ENCODE assay signal across 8 cellular contexts in genomic region chr3:170811928-170812591, GRCh38. TPM values are rescaled to one million over a fixed set of nuclear protein-coding genes. Genes with fewer than 3 reads are reported as not detected.
DNase-seq lines count a peak whose midpoint lies in the region; ATAC-seq and TF ChIP-seq lines count a peak whose summit lies in the region.

No MANE protein-coding gene starts in this region.

- H3K9me3 ChIP-seq in colonic mucosa (no peaks in the 10 kb centered on the region), right lobe of liver (no peaks in the 10 kb centered on the region)

- WGBS in right lobe of liver (ENCODE audit: insufficient coverage, low coverage, low lambda C conversion rate, missing lambda C conversion rate) = 38% methylated on average over 6 of the region's 8 CpGs

- DNase-seq in ACHN = peak; percentile 76
- DNase-seq in NCI-H524 (lab: John Stamatoyannopoulos, UW) = peak; percentile 63 to 90
- peak; percentile 42 to 60 for DNase-seq in activated CD4-positive, alpha-beta T cell treated with anti-CD3 and anti-CD28 coated beads for 4 hours
- peak; percentile 82 for DNase-seq in colonic mucosa
- DNase-seq in right lobe of liver = peak in 2 of 3 donors; percentile 29 to 64
- peak; percentile 13 to 45 (median 22) for DNase-seq in stimulated activated CD4-positive, alpha-beta T cell treated with anti-CD3 and anti-CD28 coated beads, TNF-alpha, amount 100 ng/mL, for 4 hours (ENCODE audit: low read depth in 3 of 3)

- H3K4me3 ChIP-seq in colonic mucosa (no peak overlapping the region), right lobe of liver (no peak overlapping the region)

- no peaks in the 10 kb centered on the region for H3K4me1 ChIP-seq in colonic mucosa
- no peaks in the 10 kb centered on the region for H3K4me1 ChIP-seq in right lobe of liver

- H3K27me3 ChIP-seq in colonic mucosa = no peaks in the 10 kb centered on the region
- no peaks in the 10 kb centered on the region for H3K27me3 ChIP-seq in right lobe of liver

- TF ChIP-seq CTCF in colonic mucosa (IDR thresholded peaks at IDR 0.05) (peak; percentile 90), right lobe of liver (IDR thresholded peaks at IDR 0.05) (peak; percentile 87 to 97 (median 91))

- in situ Hi-C loops in ACHN (cut with HindIII; ENCODE audit: low pct_ligation_motif_present, low pct_unique_long_range_greater_than_20kb, low sequenced_read_pairs) = loop anchor here (25.0 kb wide), 1 partner anchor 375 kb away; no protein-coding TSS in a partner anchor

- H3K27ac ChIP-seq in colonic mucosa (no peak overlapping the region), right lobe of liver (no peak overlapping the region)

- TF ChIP-seq POLR2A in right lobe of liver (IDR thresholded peaks at IDR 0.05) = no peak

- peak; percentile 76 for ATAC-seq in GM18867 (IDR thresholded peaks at IDR 0.05; ENCODE audit: unreplicated experiment)
- peak; percentile 75 for ATAC-seq in HG03378 (IDR thresholded peaks at IDR 0.05; ENCODE audit: unreplicated experiment)
- ATAC-seq in right lobe of liver = peak; percentile 87 to 93 (median 88)

- H3K36me3 ChIP-seq in colonic mucosa (no peaks in the 10 kb centered on the region), right lobe of liver (no peaks in the 10 kb centered on the region)

- intact Hi-C loops in colonic mucosa (cut with DNase I) (loop anchor here (2.0 to 10.0 kb wide), 2 partner anchors 395 to 497 kb away; no protein-coding TSS in a partner anchor), right lobe of liver (cut with DNase I) (loop anchor here in 1 of 2 donors (10.0 kb wide), 1 partner anchor 397 kb away; the partner anchor contains the start of gene CLDN11)

- H3K9ac ChIP-seq in colonic mucosa (ENCODE audit: low read depth in 2 of 2, low read length in 2 of 2) = no peak overlapping the region

RNA-seq across cellular contexts. Expression of gene RPL22L1, which starts 57.9 kb away (rescaled TPM):
- total RNA-seq in colonic mucosa (10 to 100 TPM; 37.7 to 67.8 TPM), right lobe of liver (100 to 1,000 TPM in 2 of 6 experiments, 10 to 100 TPM in 3, 1 to 10 TPM in 1; 9.5 to 126 (median 31.1) TPM)

Comparison
In these comparisons a context has a peak if more than half of its experiments do, and no peak if none do; other contexts are left out.
1. DNase-seq: peak in every context shown above with its lines; median percentile 82 in colonic mucosa; 76 in NCI-H524; 76 in ACHN; 51 in activated CD4-positive, alpha-beta T cell treated with anti-CD3 and anti-CD28 coated beads for 4 hours; 46 in right lobe of liver; 22 in stimulated activated CD4-positive, alpha-beta T cell treated with anti-CD3 and anti-CD28 coated beads, TNF-alpha, amount 100 ng/mL, for 4 hours.